ENCODE assay signal across 9 cellular contexts in genomic region chr3:135229018-135229495, GRCh38.
DNase-seq lines count a peak whose midpoint lies in the region; ATAC-seq and TF ChIP-seq lines count a peak whose summit lies in the region.
"Had no signal": no experiment of that assay in that cellular context is flagged by ENCODE, and none has a peak within 500 bp of the region (broad histone marks: within the 10 kb centered on the region; RNA-seq: fewer than 3 reads in every experiment).

No MANE protein-coding gene starts in this region.

- H3K36me3 ChIP-seq in brain microvascular endothelial cell (replicated peaks): no peaks in the 10 kb centered on the region

- intact Hi-C loops in sciatic nerve (cut with DNase I): no loop called here

- no peak overlapping the region for H3K4me3 ChIP-seq in brain microvascular endothelial cell (ENCODE audit: low read depth, low read length)

- H3K27me3 ChIP-seq in brain microvascular endothelial cell (replicated peaks): no peaks in the 10 kb centered on the region

- no peak overlapping the region for H3K27ac ChIP-seq in brain microvascular endothelial cell

- in situ Hi-C loops in brain microvascular endothelial cell (cut with HindIII; ENCODE audit: low pct_ligation_motif_present, low sequenced_read_pairs): no loop called here

- peak; percentile 6 for DNase-seq in HT-29 (ENCODE audit: low spot score)
- peak; percentile 95 for DNase-seq in NCI-H2196 (lab: John Stamatoyannopoulos, UW; ENCODE audit: unreplicated experiment)
- DNase-seq in cerebellar nuclear complex (lab: John Stamatoyannopoulos, UW): peak; percentile 57 to 66
- no peak for DNase-seq in sciatic nerve (ENCODE audit: low spot score)
- DNase-seq in brain microvascular endothelial cell: no peak
- no peak for DNase-seq in AG08395 (ENCODE audit: low spot score)
- DNase-seq in GM10266 (ENCODE audit: extremely low spot score): no peak
- DNase-seq: stimulated activated naive CD8-positive, alpha-beta T cell treated with anti-CD3 and anti-CD28 coated beads, Interleukin-15, Interleukin-2, amounts not matched to agents 100 U/mL and 50 U/mL, for 24 hours had no signal

- no peak for TF ChIP-seq CTCF in brain microvascular endothelial cell (IDR thresholded peaks at IDR 0.05; ENCODE audit: low read depth, low read length, missing control alignments)
- no peak for TF ChIP-seq CTCF in GM10266 (IDR thresholded peaks at IDR 0.05; ENCODE audit: control insufficient read depth, insufficient read depth, low read depth, missing control alignments)

- peak; percentile 59 for ATAC-seq in sciatic nerve
- ATAC-seq in GM19023 (IDR thresholded peaks at IDR 0.05; ENCODE audit: unreplicated experiment): no peak
- ATAC-seq: stimulated activated naive CD8-positive, alpha-beta T cell treated with anti-CD3 and anti-CD28 coated beads, Interleukin-15, Interleukin-2, amounts not matched to agents 100 U/mL and 50 U/mL, for 24 hours had no signal

Comparison
In these comparisons a context has a peak if more than half of its experiments do, and no peak if none do; other contexts are left out.
1. DNase-seq: peak in HT-29 (single experiment), NCI-H2196 (single experiment) and cerebellar nuclear complex (2 of 2); none in sciatic nerve (single experiment), brain microvascular endothelial cell (single experiment), AG08395 (single experiment) and GM10266 (single experiment).